ENCODE assay signal across 10 cellular contexts in the genomic region with DNA sequence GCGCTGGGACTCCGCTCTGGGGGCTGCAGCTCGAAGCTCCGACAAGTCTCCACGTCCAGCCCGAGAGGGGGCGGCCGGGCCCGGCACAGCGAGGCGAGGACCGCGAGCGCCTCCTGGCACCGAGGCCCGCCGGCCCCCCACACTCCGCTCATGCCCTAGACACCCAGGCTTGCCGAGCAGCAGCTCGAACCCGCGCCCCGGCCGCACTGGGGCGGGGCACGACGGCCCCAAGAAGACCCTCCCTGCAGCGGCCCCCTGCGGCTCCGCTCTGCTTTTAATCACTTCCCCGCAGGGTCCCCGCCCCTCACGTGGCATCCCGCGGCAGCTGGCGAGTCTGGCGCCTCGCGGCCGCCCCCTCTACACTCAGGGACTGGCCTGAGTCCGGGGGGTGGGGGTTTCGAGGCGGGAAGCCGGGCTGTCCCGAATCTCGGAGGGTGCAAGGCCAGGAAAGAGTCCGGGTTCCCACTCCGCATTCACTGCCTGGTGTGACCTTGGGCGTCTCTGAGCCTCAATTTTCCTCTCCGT. TPM values are rescaled to one million over a fixed set of nuclear protein-coding genes. Genes with fewer than 3 reads are reported as not detected.
DNase-seq lines count a peak whose midpoint lies in the region; ATAC-seq and TF ChIP-seq lines count a peak whose summit lies in the region.
"Had no signal": no experiment of that assay in that cellular context is flagged by ENCODE, and none has a peak within 500 bp of the region (broad histone marks: within the 10 kb centered on the region; RNA-seq: fewer than 3 reads in every experiment).

A gene with protein sequence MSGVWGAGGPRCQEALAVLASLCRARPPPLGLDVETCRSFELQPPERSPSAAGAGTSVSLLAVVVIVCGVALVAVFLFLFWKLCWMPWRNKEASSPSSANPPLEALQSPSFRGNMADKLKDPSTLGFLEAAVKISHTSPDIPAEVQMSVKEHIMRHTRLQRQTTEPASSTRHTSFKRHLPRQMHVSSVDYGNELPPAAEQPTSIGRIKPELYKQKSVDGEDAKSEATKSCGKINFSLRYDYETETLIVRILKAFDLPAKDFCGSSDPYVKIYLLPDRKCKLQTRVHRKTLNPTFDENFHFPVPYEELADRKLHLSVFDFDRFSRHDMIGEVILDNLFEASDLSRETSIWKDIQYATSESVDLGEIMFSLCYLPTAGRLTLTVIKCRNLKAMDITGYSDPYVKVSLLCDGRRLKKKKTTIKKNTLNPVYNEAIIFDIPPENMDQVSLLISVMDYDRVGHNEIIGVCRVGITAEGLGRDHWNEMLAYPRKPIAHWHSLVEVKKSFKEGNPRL (minus strand): TSS at position 249 of the 525 bp plus-strand sequence. CDS start 97 bp downstream, at position 152.

- no peaks in the 10 kb centered on the region for H3K36me3 Mint-ChIP-seq in neural progenitor cell
- no peaks in the 10 kb centered on the region for H3K36me3 Mint-ChIP-seq in activated T-helper 1 cell treated with anti-CD3 and anti-CD28 coated beads, Interleukin-12 subunit alpha, Interleukin-12 subunit beta, Interleukin-2, Interleukin-4 antibody, amounts not matched to agents 30 ng/mL and 10 ng/mL and 1 ng/mL, durations not matched to agents 14 hours and 24 hours and 36 hours (ENCODE audit: low read depth)

- H3K79me2 ChIP-seq in neural progenitor cell (ENCODE audit: low read depth), result peaks cover 40% of the 10 kb centered on the region

- peaks cover 21 to 36% (median 31%) of the 10 kb centered on the region in 4 donors for H3K4me1 ChIP-seq in esophagus muscularis mucosa
- peaks cover 45% of the 10 kb centered on the region for H3K4me1 ChIP-seq in neural progenitor cell

- H3K9ac ChIP-seq in neural progenitor cell, result no peak within 1 kb of the TSS

- H2AFZ ChIP-seq in neural progenitor cell (replicated peaks), result peak within 1 kb of the TSS; percentile 93

- DNase-seq in AG10803 (ENCODE audit: low read depth) (no peak), NCI-H1694 treated with DMSO at 0.1 percent for 48 hours (lab: John Stamatoyannopoulos, UW) (peak; percentile 50), esophagus muscularis mucosa (ENCODE audit: extremely low spot score) (no peak), neural progenitor cell (ENCODE audit: low spot score) (peak; percentile 57), ACHN (no peak), NCI-H187 (lab: John Stamatoyannopoulos, UW) (no peak)
- DNase-seq in activated T-helper 1 cell treated with anti-CD3 and anti-CD28 coated beads, Interleukin-12 subunit alpha, Interleukin-12 subunit beta, Interleukin-2, Interleukin-4 antibody, amounts not matched to agents 30 ng/mL and 10 ng/mL and 1 ng/mL, durations not matched to agents 14 hours and 24 hours and 36 hours (ENCODE audit: low spot score), result no peak
- DNase-seq: thyroid gland had no signal

- H3K9me3 ChIP-seq in esophagus muscularis mucosa, result no peaks in the 10 kb centered on the region
- H3K9me3 ChIP-seq in neural progenitor cell (ENCODE audit: low read depth), result no peaks in the 10 kb centered on the region
- H3K9me3 ChIP-seq: thyroid gland had no signal

- H3K4me2 ChIP-seq in neural progenitor cell, result peak within 1 kb of the TSS; percentile 98

- no peak for TF ChIP-seq EP300 in esophagus muscularis mucosa (IDR thresholded peaks at IDR 0.05)

- H3K4me3 Mint-ChIP-seq in neural progenitor cell, result peak within 1 kb of the TSS; percentile 76
- no peak within 1 kb of the TSS for H3K4me3 Mint-ChIP-seq in activated T-helper 1 cell treated with anti-CD3 and anti-CD28 coated beads, Interleukin-12 subunit alpha, Interleukin-12 subunit beta, Interleukin-2, Interleukin-4 antibody, amounts not matched to agents 30 ng/mL and 10 ng/mL and 1 ng/mL, durations not matched to agents 14 hours and 24 hours and 36 hours

- H3K27ac Mint-ChIP-seq in neural progenitor cell, result no peak within 1 kb of the TSS
- no peak within 1 kb of the TSS for H3K27ac Mint-ChIP-seq in activated T-helper 1 cell treated with anti-CD3 and anti-CD28 coated beads, Interleukin-12 subunit alpha, Interleukin-12 subunit beta, Interleukin-2, Interleukin-4 antibody, amounts not matched to agents 30 ng/mL and 10 ng/mL and 1 ng/mL, durations not matched to agents 14 hours and 24 hours and 36 hours

- H3K9me3 Mint-ChIP-seq in neural progenitor cell, result no peaks in the 10 kb centered on the region
- no peaks in the 10 kb centered on the region for H3K9me3 Mint-ChIP-seq in activated T-helper 1 cell treated with anti-CD3 and anti-CD28 coated beads, Interleukin-12 subunit alpha, Interleukin-12 subunit beta, Interleukin-2, Interleukin-4 antibody, amounts not matched to agents 30 ng/mL and 10 ng/mL and 1 ng/mL, durations not matched to agents 14 hours and 24 hours and 36 hours

- H3K36me3 ChIP-seq in esophagus muscularis mucosa (no peaks in the 10 kb centered on the region), neural progenitor cell (no peaks in the 10 kb centered on the region)
- H3K36me3 ChIP-seq: thyroid gland had no signal

- intact Hi-C loops in esophagus muscularis mucosa (cut with DNase I), result no loop called here
- intact Hi-C loops in activated T-helper 1 cell treated with anti-CD3 and anti-CD28 coated beads, Interleukin-12 subunit alpha, Interleukin-12 subunit beta, Interleukin-2, Interleukin-4 antibody, amounts not matched to agents 30 ng/mL and 10 ng/mL and 1 ng/mL, durations not matched to agents 14 hours and 24 hours and 36 hours (cut with micrococcal nuclease), result no loop called here

- TF ChIP-seq CTCF in AG10803 (conservative IDR thresholded peaks at IDR 0.05; ENCODE audit: low read length) (no peak), esophagus muscularis mucosa (IDR thresholded peaks at IDR 0.05) (no peak), neural progenitor cell (IDR thresholded peaks at IDR 0.05) (peak; percentile 17)

- H3K27ac ChIP-seq in esophagus muscularis mucosa (replicated peaks in 1 of 4), result no peak within 1 kb of the TSS
- H3K27ac ChIP-seq in neural progenitor cell, result no peak within 1 kb of the TSS
- H3K27ac ChIP-seq: thyroid gland had no signal

- peaks cover 32% of the 10 kb centered on the region for H3F3A ChIP-seq in neural progenitor cell (ENCODE audit: low read depth)

- H4K20me1 ChIP-seq in neural progenitor cell (ENCODE audit: low read depth), result peaks cover 54% of the 10 kb centered on the region

- H3K4me1 Mint-ChIP-seq in neural progenitor cell, result peaks cover 25% of the 10 kb centered on the region
- H3K4me1 Mint-ChIP-seq in activated T-helper 1 cell treated with anti-CD3 and anti-CD28 coated beads, Interleukin-12 subunit alpha, Interleukin-12 subunit beta, Interleukin-2, Interleukin-4 antibody, amounts not matched to agents 30 ng/mL and 10 ng/mL and 1 ng/mL, durations not matched to agents 14 hours and 24 hours and 36 hours (ENCODE audit: low read depth), result no peaks in the 10 kb centered on the region

- H3K27me3 ChIP-seq in esophagus muscularis mucosa (peaks cover 7 to 85% (median 46%) of the 10 kb centered on the region in 4 donors), neural progenitor cell (peaks cover 27% of the 10 kb centered on the region)

- peaks cover 38% of the 10 kb centered on the region for H3K27me3 Mint-ChIP-seq in neural progenitor cell (ENCODE audit: insufficient read depth, low read depth)
- H3K27me3 Mint-ChIP-seq in activated T-helper 1 cell treated with anti-CD3 and anti-CD28 coated beads, Interleukin-12 subunit alpha, Interleukin-12 subunit beta, Interleukin-2, Interleukin-4 antibody, amounts not matched to agents 30 ng/mL and 10 ng/mL and 1 ng/mL, durations not matched to agents 14 hours and 24 hours and 36 hours (ENCODE audit: insufficient read depth), result peaks cover 54% of the 10 kb centered on the region

- ATAC-seq in HG03025 (IDR thresholded peaks at IDR 0.05; ENCODE audit: low FRiP score, unreplicated experiment), result no peak

- 2% methylated on average over 9 of the region's 50 CpGs for WGBS in esophagus muscularis mucosa

- H3K4me3 ChIP-seq in AG10803 (ENCODE audit: low read length), result peak within 1 kb of the TSS; percentile 27; the same call in 1 of the 2 replicates
- peak within 1 kb of the TSS; percentile 47 to 60 (median 52) for H3K4me3 ChIP-seq in esophagus muscularis mucosa
- peak within 1 kb of the TSS; percentile 97 for H3K4me3 ChIP-seq in neural progenitor cell
- H3K4me3 ChIP-seq: K562 had no signal

- TF ChIP-seq POLR2A in esophagus muscularis mucosa (IDR thresholded peaks at IDR 0.05; ENCODE audit: low read depth), result no peak

- in situ Hi-C loops in ACHN (cut with HindIII; ENCODE audit: low pct_ligation_motif_present, low pct_unique_long_range_greater_than_20kb, low sequenced_read_pairs), result no loop called here

RNA-seq across cellular contexts. Expression of the gene that starts here (rescaled TPM):
- total RNA-seq in esophagus muscularis mucosa (under 1 TPM in 2 of 4 donors, not detected in 2; 0.06 to 0.83 TPM), neural progenitor cell (ENCODE audit: low replicate concordance) (8.1 and 13.6 TPM in 2 replicates)
- total RNA-seq in activated T-helper 1 cell treated with anti-CD3 and anti-CD28 coated beads, Interleukin-12 subunit alpha, Interleukin-12 subunit beta, Interleukin-2, Interleukin-4 antibody, amounts not matched to agents 30 ng/mL and 10 ng/mL and 1 ng/mL, durations not matched to agents 14 hours and 24 hours and 36 hours, result not detected in 2 replicates
- total RNA-seq: K562 had no signal

Comparison
In these comparisons a context has a peak if more than half of its experiments do, and no peak if none do; other contexts are left out.
1. DNase-seq: peak in NCI-H1694 treated with DMSO at 0.1 percent for 48 hours (single experiment) and neural progenitor cell (single experiment); none in AG10803 (single experiment), esophagus muscularis mucosa (single experiment), activated T-helper 1 cell treated with anti-CD3 and anti-CD28 coated beads, Interleukin-12 subunit alpha, Interleukin-12 subunit beta, Interleukin-2, Interleukin-4 antibody, amounts not matched to agents 30 ng/mL and 10 ng/mL and 1 ng/mL, durations not matched to agents 14 hours and 24 hours and 36 hours (single experiment), ACHN (single experiment) and NCI-H187 (0 of 2).
2. H3K4me3 ChIP-seq: peak in every context shown above with its lines; median percentile 97 in neural progenitor cell; 52 in esophagus muscularis mucosa; 27 in AG10803.